In the genomic region with DNA sequence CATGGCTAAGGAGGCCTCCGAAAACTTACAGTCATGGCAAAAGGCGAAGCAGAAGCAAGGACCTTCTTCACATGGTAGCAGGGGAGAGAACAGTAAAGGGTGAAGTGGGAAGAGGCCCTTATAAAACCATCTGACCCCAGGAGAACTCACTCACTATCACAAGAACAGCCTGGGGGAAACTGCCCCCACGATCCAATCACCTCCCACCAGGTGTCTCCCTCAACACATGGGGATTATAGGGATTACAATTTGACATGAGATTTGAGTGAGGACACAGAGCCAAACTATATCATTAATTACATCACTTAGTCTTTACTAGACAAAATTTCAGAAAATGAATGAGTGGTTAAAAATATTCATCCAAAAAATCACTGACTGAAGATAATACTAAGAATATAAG, we compare ENCODE assay signal across 1 cellular context.
TF ChIP-seq lines count a peak whose summit lies in the region.

No MANE protein-coding gene starts in this region.

TF ChIP-seq in liver, 16 proteins besides CTCF, POLR2A, EP300 and RAD21:
- TF ChIP-seq, protein P1, sequence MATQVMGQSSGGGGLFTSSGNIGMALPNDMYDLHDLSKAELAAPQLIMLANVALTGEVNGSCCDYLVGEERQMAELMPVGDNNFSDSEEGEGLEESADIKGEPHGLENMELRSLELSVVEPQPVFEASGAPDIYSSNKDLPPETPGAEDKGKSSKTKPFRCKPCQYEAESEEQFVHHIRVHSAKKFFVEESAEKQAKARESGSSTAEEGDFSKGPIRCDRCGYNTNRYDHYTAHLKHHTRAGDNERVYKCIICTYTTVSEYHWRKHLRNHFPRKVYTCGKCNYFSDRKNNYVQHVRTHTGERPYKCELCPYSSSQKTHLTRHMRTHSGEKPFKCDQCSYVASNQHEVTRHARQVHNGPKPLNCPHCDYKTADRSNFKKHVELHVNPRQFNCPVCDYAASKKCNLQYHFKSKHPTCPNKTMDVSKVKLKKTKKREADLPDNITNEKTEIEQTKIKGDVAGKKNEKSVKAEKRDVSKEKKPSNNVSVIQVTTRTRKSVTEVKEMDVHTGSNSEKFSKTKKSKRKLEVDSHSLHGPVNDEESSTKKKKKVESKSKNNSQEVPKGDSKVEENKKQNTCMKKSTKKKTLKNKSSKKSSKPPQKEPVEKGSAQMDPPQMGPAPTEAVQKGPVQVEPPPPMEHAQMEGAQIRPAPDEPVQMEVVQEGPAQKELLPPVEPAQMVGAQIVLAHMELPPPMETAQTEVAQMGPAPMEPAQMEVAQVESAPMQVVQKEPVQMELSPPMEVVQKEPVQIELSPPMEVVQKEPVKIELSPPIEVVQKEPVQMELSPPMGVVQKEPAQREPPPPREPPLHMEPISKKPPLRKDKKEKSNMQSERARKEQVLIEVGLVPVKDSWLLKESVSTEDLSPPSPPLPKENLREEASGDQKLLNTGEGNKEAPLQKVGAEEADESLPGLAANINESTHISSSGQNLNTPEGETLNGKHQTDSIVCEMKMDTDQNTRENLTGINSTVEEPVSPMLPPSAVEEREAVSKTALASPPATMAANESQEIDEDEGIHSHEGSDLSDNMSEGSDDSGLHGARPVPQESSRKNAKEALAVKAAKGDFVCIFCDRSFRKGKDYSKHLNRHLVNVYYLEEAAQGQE (IDR thresholded peaks at IDR 0.05) = no peak
- no peak for TF ChIP-seq SP1 (IDR thresholded peaks at IDR 0.05)
- TF ChIP-seq, protein P2, sequence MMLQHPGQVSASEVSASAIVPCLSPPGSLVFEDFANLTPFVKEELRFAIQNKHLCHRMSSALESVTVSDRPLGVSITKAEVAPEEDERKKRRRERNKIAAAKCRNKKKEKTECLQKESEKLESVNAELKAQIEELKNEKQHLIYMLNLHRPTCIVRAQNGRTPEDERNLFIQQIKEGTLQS (IDR thresholded peaks at IDR 0.05) = no peak
- TF ChIP-seq NR2F2 (IDR thresholded peaks at IDR 0.05) = no peak
- no peak for TF ChIP-seq YY1 (IDR thresholded peaks at IDR 0.05)
- TF ChIP-seq RXRA (IDR thresholded peaks at IDR 0.05) = no peak
